ENCODE assay signal across 18 cellular contexts in genomic region chr20:4513720-4514119, GRCh38.
DNase-seq lines count a peak whose midpoint lies in the region; ATAC-seq and TF ChIP-seq lines count a peak whose summit lies in the region.
"Had no signal": no experiment of that assay in that cellular context is flagged by ENCODE, and none has a peak within 500 bp of the region (broad histone marks: within the 10 kb centered on the region; RNA-seq: fewer than 3 reads in every experiment).

No MANE protein-coding gene starts in this region.

- no peaks in the 10 kb centered on the region for H3K27me3 ChIP-seq in mammary epithelial cell (ENCODE audit: insufficient read depth, low read length)
- H3K27me3 ChIP-seq: MG63, upper lobe of right lung had no signal

- no peaks in the 10 kb centered on the region for H4K20me1 ChIP-seq in mammary epithelial cell (ENCODE audit: insufficient read depth, low read length)

- H3K9ac ChIP-seq in mammary epithelial cell (ENCODE audit: insufficient read depth, low read length) = no peak overlapping the region

- H2AFZ ChIP-seq in mammary epithelial cell (ENCODE audit: low read depth, low read length) = no peak overlapping the region

- H3K4me1 ChIP-seq in mammary epithelial cell (ENCODE audit: insufficient read depth, low read length) = peaks cover 37% of the 10 kb centered on the region
- H3K4me1 ChIP-seq: upper lobe of right lung had no signal

- no peaks in the 10 kb centered on the region for H3K79me2 ChIP-seq in mammary epithelial cell (ENCODE audit: insufficient read depth, low read length)

- peak overlapping the region; percentile 95 for H3K27ac ChIP-seq in mammary epithelial cell (ENCODE audit: insufficient read depth, low read depth, low read length)
- H3K27ac ChIP-seq: upper lobe of right lung had no signal

- CTCF ChIA-PET in mammary epithelial cell (lab: Charles Lee; ENCODE audit: low non-redundant PET) = no interaction called here

- ATAC-seq in Right ventricle myocardium inferior = no peak
- ATAC-seq: activated T-helper 17 cell treated with anti-CD3 and anti-CD28 coated beads, Interleukin-2, amount 50 U/mL, for 72 hours; GM12878; T-helper 17 cell; upper lobe of right lung had no signal

- H3K4me2 ChIP-seq in mammary epithelial cell (ENCODE audit: insufficient read depth, low read depth, low read length) = peak overlapping the region; percentile 70

- TF ChIP-seq CTCF in AG09309 (IDR thresholded peaks at IDR 0.05; ENCODE audit: control insufficient read depth, insufficient read depth, low read depth, low read length, missing control alignments) (no peak), mammary epithelial cell (conservative IDR thresholded peaks at IDR 0.05 in 1 of 2, IDR thresholded peaks at IDR 0.05 in 1 of 2; ENCODE audit: extremely low read depth in 1 of 2, insufficient read depth in 1 of 2, low read depth in 1 of 2, low read length in 2 of 2) (no peak)

- peak; percentile 23 for DNase-seq in AG09309 (ENCODE audit: low read depth)
- DNase-seq in M059J (ENCODE audit: low read depth) = peak; percentile 99
- peak; percentile 85 for DNase-seq in mammary epithelial cell
- peak; percentile 94 for DNase-seq in kidney glomerular epithelial cell (lab: John Stamatoyannopoulos, UW)
- DNase-seq in T-helper 1 cell = no peak
- no peak for DNase-seq in Right ventricle myocardium inferior (ENCODE audit: missing footprints)
- no peak for DNase-seq in pons (ENCODE audit: low spot score)
- no peak for DNase-seq in stimulated activated CD8-positive, alpha-beta memory T cell treated with anti-CD3 and anti-CD28 coated beads, Interleukin-4, amount 100 ng/mL, for 48 hours
- DNase-seq: aorta; DMS79; MG63; NCI-H2081 treated with DMSO at 0.1 percent for 48 hours; occipital lobe; stimulated activated CD4-positive, alpha-beta T cell treated with anti-CD3 and anti-CD28 coated beads, Interleukin-1b, Interleukin-23, amount 100 ng/mL, for 48 hours; T-helper 17 cell; upper lobe of right lung had no signal

- in situ Hi-C loops in mammary epithelial cell (cut with MboI; ENCODE audit: low sequenced_read_pairs in 2 of 2) = no loop called here

- H3K9me3 ChIP-seq in mammary epithelial cell (replicated peaks; ENCODE audit: insufficient read depth, low read length) = peaks cover 9% of the 10 kb centered on the region
- H3K9me3 ChIP-seq: MG63, upper lobe of right lung had no signal

- no peak overlapping the region for H3K4me3 ChIP-seq in AG09309 (ENCODE audit: control insufficient read depth, low read depth, low read length)
- no peak overlapping the region for H3K4me3 ChIP-seq in mammary epithelial cell (replicated peaks in 1 of 3; ENCODE audit: insufficient read depth in 1 of 3, low read depth in 2 of 3, low read length in 3 of 3)
- H3K4me3 ChIP-seq: GM12878, MG63, upper lobe of right lung had no signal

- dilution Hi-C loops in mammary epithelial cell (cut with HindIII; ENCODE audit: low sequenced_read_pairs) = no loop called here

- H3K36me3 ChIP-seq in mammary epithelial cell (ENCODE audit: insufficient read depth, low read length) = no peaks in the 10 kb centered on the region
- H3K36me3 ChIP-seq: MG63, upper lobe of right lung had no signal

- intact Hi-C loops in mammary epithelial cell (cut with micrococcal nuclease) (loop anchor here (2.0 to 5.0 kb wide), 3 partner anchors 56 to 187 kb away; no protein-coding TSS in a partner anchor), Right ventricle myocardium inferior (cut with DNase I) (no loop called here)

- no TSS peak for BruUV-seq in mammary epithelial cell (replicated peaks; lab: Mats Ljungman, UMichigan)

Comparison
In these comparisons a context has a peak if more than half of its experiments do, and no peak if none do; other contexts are left out.
1. DNase-seq: peak in AG09309 (single experiment), M059J (single experiment), mammary epithelial cell (single experiment) and kidney glomerular epithelial cell (single experiment); none in T-helper 1 cell (0 of 5), Right ventricle myocardium inferior (single experiment), pons (single experiment) and stimulated activated CD8-positive, alpha-beta memory T cell treated with anti-CD3 and anti-CD28 coated beads, Interleukin-4, amount 100 ng/mL, for 48 hours (single experiment).